In genomic region chr19:36150586-36150985, GRCh38 we compare ENCODE assay signal across 19 cellular contexts. TPM values are rescaled to one million over a fixed set of nuclear protein-coding genes. Genes with fewer than 3 reads are reported as not detected.
A peak's percentile ranks its signal among the peaks of the same experiment; 100 is the strongest.
DNase-seq lines count a peak whose midpoint lies in the region; ATAC-seq and TF ChIP-seq lines count a peak whose summit lies in the region.
"Had no signal": no experiment of that assay in that cellular context is flagged by ENCODE, and none has a peak within 500 bp of the region (broad histone marks: within the 10 kb centered on the region; RNA-seq: fewer than 3 reads in every experiment).

No MANE protein-coding gene starts in this region.

- H3K4me1 Mint-ChIP-seq in activated CD4-positive, alpha-beta memory T cell treated with anti-CD3 and anti-CD28 coated beads, Interleukin-2, amount 10 ng/mL, durations not matched to agents 7 days and 5 days: peaks cover 8% of the 10 kb centered on the region

- DNase-seq in breast epithelium (ENCODE audit: low spot score in 2 of 2) (no peak), left ventricle myocardium inferior (no peak), upper lobe of right lung (no peak), LoVo (ENCODE audit: low spot score) (no peak)
- no peak for DNase-seq in activated CD8-positive, alpha-beta memory T cell treated with anti-CD3 and anti-CD28 coated beads for 24 hours
- no peak for DNase-seq in activated CD4-positive, alpha-beta memory T cell treated with anti-CD3 and anti-CD28 coated beads, Interleukin-2, amount 10 ng/mL, durations not matched to agents 7 days and 5 days
- DNase-seq: activated CD4-positive, alpha-beta T cell treated with anti-CD3 and anti-CD28 coated beads for 1 hour; central memory CD4-positive, alpha-beta T cell; DMS153; hippocampal formation; natural killer cell; NCI-H748 treated with DMSO at 0.1 percent for 48 hours; T-helper 17 cell had no signal

- no peaks in the 10 kb centered on the region for H3K27me3 Mint-ChIP-seq in activated CD4-positive, alpha-beta memory T cell treated with anti-CD3 and anti-CD28 coated beads, Interleukin-2, amount 10 ng/mL, durations not matched to agents 7 days and 5 days
- H3K27me3 Mint-ChIP-seq: activated naive CD8-positive, alpha-beta T cell; T-helper 17 cell had no signal

- H3K4me1 ChIP-seq in breast epithelium (peaks cover 0 to 3% of the 10 kb centered on the region in 2 donors), left ventricle myocardium inferior (peaks cover 73% of the 10 kb centered on the region), rectal smooth muscle tissue (ENCODE audit: control insufficient read depth, insufficient read depth, low read length) (peaks cover 7% of the 10 kb centered on the region), upper lobe of right lung (peaks cover 7% of the 10 kb centered on the region)
- H3K4me1 ChIP-seq: BLaER1 had no signal

- no peak overlapping the region for H3K9ac ChIP-seq in rectal smooth muscle tissue (ENCODE audit: low read length)
- H3K9ac ChIP-seq: BLaER1 had no signal

- H3K4me3 ChIP-seq in breast epithelium: peak overlapping the region; percentile 59 to 69 (median 64)
- peak overlapping the region; percentile 85 for H3K4me3 ChIP-seq in left ventricle myocardium inferior
- H3K4me3 ChIP-seq in rectal smooth muscle tissue (ENCODE audit: low read length): no peak overlapping the region
- no peak overlapping the region for H3K4me3 ChIP-seq in upper lobe of right lung
- H3K4me3 ChIP-seq: BLaER1 had no signal

- CTCF ChIA-PET in activated CD4-positive, alpha-beta memory T cell treated with anti-CD3 and anti-CD28 coated beads, Interleukin-2, amount 10 ng/mL, durations not matched to agents 7 days and 5 days (lab: Charles Lee): no interaction called here

- H3K36me3 ChIP-seq in breast epithelium (peaks cover 5% of the 10 kb centered on the region), left ventricle myocardium inferior (peaks cover 54% of the 10 kb centered on the region), rectal smooth muscle tissue (ENCODE audit: control insufficient read depth, insufficient read depth, low read length) (peaks cover 30% of the 10 kb centered on the region), upper lobe of right lung (peaks cover 54% of the 10 kb centered on the region)

- H3K4me3 Mint-ChIP-seq in activated CD4-positive, alpha-beta memory T cell treated with anti-CD3 and anti-CD28 coated beads, Interleukin-2, amount 10 ng/mL, durations not matched to agents 7 days and 5 days: no peak overlapping the region
- H3K4me3 Mint-ChIP-seq: activated naive CD8-positive, alpha-beta T cell; natural killer cell; T-helper 17 cell had no signal

- ATAC-seq in upper lobe of right lung: no peak
- no peak for ATAC-seq in GM21360 (IDR thresholded peaks at IDR 0.05; ENCODE audit: unreplicated experiment)
- ATAC-seq: natural killer cell, T-helper 17 cell had no signal

- H3K36me3 Mint-ChIP-seq in activated CD4-positive, alpha-beta memory T cell treated with anti-CD3 and anti-CD28 coated beads, Interleukin-2, amount 10 ng/mL, durations not matched to agents 7 days and 5 days (ENCODE audit: low read depth): peaks cover 55% of the 10 kb centered on the region

- POLR2A ChIA-PET in activated CD4-positive, alpha-beta memory T cell treated with anti-CD3 and anti-CD28 coated beads, Interleukin-2, amount 10 ng/mL, durations not matched to agents 7 days and 5 days (lab: Charles Lee): interaction anchor here (1.0 kb wide), 1 partner anchor 13 kb away, joined by 3 read pairs; no protein-coding TSS in a partner anchor

- H3K27me3 ChIP-seq in breast epithelium (no peaks in the 10 kb centered on the region), left ventricle myocardium inferior (ENCODE audit: low read depth) (no peaks in the 10 kb centered on the region), rectal smooth muscle tissue (ENCODE audit: control insufficient read depth, insufficient read depth, low read length) (no peaks in the 10 kb centered on the region), upper lobe of right lung (no peaks in the 10 kb centered on the region)
- H3K27me3 ChIP-seq: BLaER1 had no signal

- H3K9me3 ChIP-seq in breast epithelium (no peaks in the 10 kb centered on the region), left ventricle myocardium inferior (replicated peaks) (no peaks in the 10 kb centered on the region), upper lobe of right lung (no peaks in the 10 kb centered on the region)
- H3K9me3 ChIP-seq: BLaER1 had no signal

- TF ChIP-seq CTCF in breast epithelium (IDR thresholded peaks at IDR 0.05): no peak
- no peak for TF ChIP-seq CTCF in left ventricle myocardium inferior (IDR thresholded peaks at IDR 0.05; ENCODE audit: borderline replicate concordance)
- TF ChIP-seq CTCF in upper lobe of right lung (IDR thresholded peaks at IDR 0.05): no peak

- no peaks in the 10 kb centered on the region for H3K9me3 Mint-ChIP-seq in activated CD4-positive, alpha-beta memory T cell treated with anti-CD3 and anti-CD28 coated beads, Interleukin-2, amount 10 ng/mL, durations not matched to agents 7 days and 5 days
- H3K9me3 Mint-ChIP-seq: natural killer cell had no signal

- H3K27ac Mint-ChIP-seq in activated CD4-positive, alpha-beta memory T cell treated with anti-CD3 and anti-CD28 coated beads, Interleukin-2, amount 10 ng/mL, durations not matched to agents 7 days and 5 days: no peak overlapping the region
- H3K27ac Mint-ChIP-seq: activated naive CD8-positive, alpha-beta T cell had no signal

- no peak for TF ChIP-seq POLR2A in breast epithelium (IDR thresholded peaks at IDR 0.05)

- H3K27ac ChIP-seq in breast epithelium (peak overlapping the region; percentile 96), left ventricle myocardium inferior (replicated peaks) (peak overlapping the region; percentile 99), rectal smooth muscle tissue (ENCODE audit: low read depth, low read length) (peak overlapping the region; percentile 97), upper lobe of right lung (peak overlapping the region; percentile 95)
- H3K27ac ChIP-seq: BLaER1 had no signal

- intact Hi-C loops in breast epithelium (cut with DNase I; ENCODE audit: low total_unique reads): no loop called here
- intact Hi-C loops in left ventricle myocardium inferior (cut with micrococcal nuclease): no loop called here
- intact Hi-C loops in upper lobe of right lung (cut with DNase I): no loop called here

RNA-seq across cellular contexts. Expression of gene COX7A1, which starts 1.7 kb away (rescaled TPM):
- 10 to 100 TPM; 20.8 to 69.3 (median 29.5) TPM for total RNA-seq in breast epithelium
- 2,839 TPM for total RNA-seq in left ventricle myocardium inferior
- total RNA-seq in upper lobe of right lung: 79.4 TPM
- total RNA-seq in activated CD4-positive, alpha-beta memory T cell treated with anti-CD3 and anti-CD28 coated beads, Interleukin-2, amount 10 ng/mL, durations not matched to agents 7 days and 5 days: not detected
- total RNA-seq: natural killer cell, T-helper 17 cell had no signal

RNA-seq across cellular contexts. Expression of gene CAPNS1, which starts 10.7 kb away (rescaled TPM):
- total RNA-seq in breast epithelium (100 to 1,000 TPM; 144 to 286 (median 200) TPM), left ventricle myocardium inferior (767 TPM), upper lobe of right lung (582 TPM)
- total RNA-seq in activated CD4-positive, alpha-beta memory T cell treated with anti-CD3 and anti-CD28 coated beads, Interleukin-2, amount 10 ng/mL, durations not matched to agents 7 days and 5 days: 100 to 1,000 TPM; 520 to 539 TPM

RNA-seq across cellular contexts. Expression of gene TBCB, which starts 35.3 kb away (rescaled TPM):
- total RNA-seq in breast epithelium (100 to 1,000 TPM; 106 to 146 (median 124) TPM), left ventricle myocardium inferior (94.9 TPM), upper lobe of right lung (82.2 TPM)
- 100 to 1,000 TPM; 185 to 200 TPM for total RNA-seq in activated CD4-positive, alpha-beta memory T cell treated with anti-CD3 and anti-CD28 coated beads, Interleukin-2, amount 10 ng/mL, durations not matched to agents 7 days and 5 days

RNA-seq across cellular contexts. Expression of gene POLR2I, which starts 35.9 kb away (rescaled TPM):
- total RNA-seq in breast epithelium (10 to 100 TPM; 44.2 to 68.2 (median 58.2) TPM), left ventricle myocardium inferior (130 TPM), upper lobe of right lung (37.6 TPM)
- total RNA-seq in activated CD4-positive, alpha-beta memory T cell treated with anti-CD3 and anti-CD28 coated beads, Interleukin-2, amount 10 ng/mL, durations not matched to agents 7 days and 5 days: 10 to 100 TPM; 47.3 to 57.4 TPM

RNA-seq across cellular contexts. Expression of gene OVOL3, which starts 39.6 kb away (rescaled TPM):
- not detected for total RNA-seq in breast epithelium
- not detected for total RNA-seq in left ventricle myocardium inferior
- not detected for total RNA-seq in upper lobe of right lung
- total RNA-seq in activated CD4-positive, alpha-beta memory T cell treated with anti-CD3 and anti-CD28 coated beads, Interleukin-2, amount 10 ng/mL, durations not matched to agents 7 days and 5 days: not detected
- total RNA-seq: left cardiac atrium, natural killer cell, renal cortical epithelial cell, T-helper 17 cell had no signal

Comparison
In these comparisons a context has a peak if more than half of its experiments do, and no peak if none do; other contexts are left out.
1. H3K4me3 ChIP-seq: peak in breast epithelium (3 of 3) and left ventricle myocardium inferior (single experiment); none in rectal smooth muscle tissue (single experiment) and upper lobe of right lung (single experiment).
2. RNA of gene COX7A1, which starts 1.7 kb away (total RNA-seq): 2,839 TPM in left ventricle myocardium inferior (single experiment); 79.4 TPM in upper lobe of right lung (single experiment), 20.8 to 69.3 TPM in breast epithelium and not detected in activated CD4-positive, alpha-beta memory T cell treated with anti-CD3 and anti-CD28 coated beads, Interleukin-2, amount 10 ng/mL, durations not matched to agents 7 days and 5 days; every median in the first group is over 10 times any median in the second.
3. Peak in every context shown above with its lines, with median percentiles within 50 percentile points of each other: H3K27ac ChIP-seq.